ENCODE assay signal across 8 cellular contexts in the genomic region with DNA sequence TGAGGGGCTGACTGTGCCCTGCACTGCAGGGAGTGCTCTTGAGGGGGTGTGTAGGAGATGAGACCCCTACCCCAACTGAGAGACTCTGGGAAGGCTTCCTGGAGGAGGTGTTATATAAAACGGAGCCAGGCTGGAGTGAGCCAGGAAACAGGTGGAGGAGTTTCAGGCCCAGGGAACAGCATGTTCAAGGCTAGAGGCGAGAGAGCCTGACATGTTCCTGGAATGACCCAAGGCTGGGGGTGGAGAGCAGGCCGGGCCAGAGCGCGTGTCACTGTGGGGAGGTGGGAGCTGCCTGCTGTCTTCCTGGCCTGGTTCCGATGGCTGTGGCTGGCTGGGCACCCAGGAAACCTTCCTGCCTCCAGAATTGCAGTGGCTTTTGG. TPM values are rescaled to one million over a fixed set of nuclear protein-coding genes. Genes with fewer than 3 reads are reported as not detected.
DNase-seq lines count a peak whose midpoint lies in the region; ATAC-seq and TF ChIP-seq lines count a peak whose summit lies in the region.

No MANE protein-coding gene starts in this region.

- no peaks in the 10 kb centered on the region for H3K9me3 ChIP-seq in PC-9 (ENCODE audit: insufficient read depth, low read depth)
- H3K9me3 ChIP-seq in endocrine pancreas (ENCODE audit: control insufficient read depth, low read length) = no peaks in the 10 kb centered on the region
- H3K9me3 ChIP-seq in mesodermal cell (ENCODE audit: control insufficient read depth, low read length) = no peaks in the 10 kb centered on the region
- H3K9me3 ChIP-seq in thymus (ENCODE audit: control insufficient read depth) = no peaks in the 10 kb centered on the region

- no peak for ATAC-seq in GM18907 (IDR thresholded peaks at IDR 0.05; ENCODE audit: unreplicated experiment)
- no peak for ATAC-seq in HG03442 (IDR thresholded peaks at IDR 0.05; ENCODE audit: unreplicated experiment)
- ATAC-seq in GM21528 (IDR thresholded peaks at IDR 0.05; ENCODE audit: low FRiP score, unreplicated experiment) = no peak

- H3K9me2 ChIP-seq in PC-9 (ENCODE audit: insufficient read depth) = no peaks in the 10 kb centered on the region

- 84 to 94% methylated on average over 2 to 6 of the region's 6 CpGs for WGBS in mesodermal cell (ENCODE audit: insufficient coverage in 2 of 2), 2 experiments
- WGBS in thymus = 90% methylated on average over 6 of the region's 6 CpGs

- H3K36me3 ChIP-seq in PC-9 (ENCODE audit: low read depth) (no peaks in the 10 kb centered on the region), endocrine pancreas (ENCODE audit: control insufficient read depth, insufficient read depth, low read length) (no peaks in the 10 kb centered on the region), mesodermal cell (ENCODE audit: control insufficient read depth, insufficient read depth, low read length) (no peaks in the 10 kb centered on the region), thymus (ENCODE audit: control insufficient read depth, insufficient read depth) (no peaks in the 10 kb centered on the region)

- H3K4me1 ChIP-seq in PC-9 (replicated peaks; ENCODE audit: insufficient read depth) (peaks cover 56% of the 10 kb centered on the region), endocrine pancreas (ENCODE audit: control insufficient read depth, insufficient read depth, low read length) (no peaks in the 10 kb centered on the region), mesodermal cell (ENCODE audit: control insufficient read depth, insufficient read depth, low read length, poor library complexity, severe bottlenecking) (peaks cover 32% of the 10 kb centered on the region), thymus (ENCODE audit: control insufficient read depth, insufficient read depth, low read length) (no peaks in the 10 kb centered on the region)

- H3K27me3 Mint-ChIP-seq in immature natural killer cell (ENCODE audit: low read depth in 3 of 3) = peaks cover 0 to 10% (median 7%) of the 10 kb centered on the region in 3 donors

- H3K27ac ChIP-seq in PC-9 = peak overlapping the region; percentile 46; the same call in 1 of the 2 replicates
- peak overlapping the region; percentile 29 for H3K27ac ChIP-seq in mesodermal cell (ENCODE audit: low read depth, low read length, severe bottlenecking)
- peak overlapping the region; percentile 25 for H3K27ac ChIP-seq in thymus (ENCODE audit: low read depth)

- no peak overlapping the region for H3K4me2 ChIP-seq in PC-9

- H4K20me1 ChIP-seq in PC-9 (ENCODE audit: insufficient read depth) = peaks cover 11% of the 10 kb centered on the region

- peak overlapping the region; percentile 16 for H3K9ac ChIP-seq in endocrine pancreas (ENCODE audit: control insufficient read depth, insufficient read depth, low read length)

- H3F3A ChIP-seq in PC-9 (ENCODE audit: insufficient read depth, low read depth) = peaks cover 40% of the 10 kb centered on the region

- intact Hi-C loops in PC-9 (cut with micrococcal nuclease; ENCODE audit: unreplicated experiment) = no loop called here

- no peak overlapping the region for H2AFZ ChIP-seq in PC-9

- no peak overlapping the region for H3K4me3 Mint-ChIP-seq in immature natural killer cell

- POLR2A ChIA-PET in PC-9 (lab: Charles Lee; ENCODE audit: unreplicated experiment) = no interaction called here

- peaks cover 90% of the 10 kb centered on the region for H3K79me2 ChIP-seq in PC-9 (ENCODE audit: low read depth)

- no TSS peak for BruUV-seq in PC-9 (replicated peaks; lab: Mats Ljungman, UMichigan)

- CTCF ChIA-PET in PC-9 (lab: Charles Lee) = no interaction called here

- H3K4me1 Mint-ChIP-seq in immature natural killer cell = peaks cover 9 to 31% of the 10 kb centered on the region in 2 donors

- DNase-seq in PC-9 = no peak
- DNase-seq in immature natural killer cell = no peak

- no peaks in the 10 kb centered on the region for H3K9me3 Mint-ChIP-seq in immature natural killer cell

- H3K4me3 ChIP-seq in PC-9 = no peak overlapping the region
- no peak overlapping the region for H3K4me3 ChIP-seq in endocrine pancreas (ENCODE audit: control insufficient read depth, insufficient read depth, low read length)
- H3K4me3 ChIP-seq in mesodermal cell (ENCODE audit: extremely low read depth, insufficient read depth, low read length, poor library complexity, severe bottlenecking) = no peak overlapping the region
- H3K4me3 ChIP-seq in thymus (ENCODE audit: low read length) = no peak overlapping the region

- TF ChIP-seq CTCF in PC-9 (conservative IDR thresholded peaks at IDR 0.05) = no peak

- no peaks in the 10 kb centered on the region for H3K36me3 Mint-ChIP-seq in immature natural killer cell

- peak overlapping the region in 2 of 6 donors; percentile 6 to 74 for H3K27ac Mint-ChIP-seq in immature natural killer cell

- H3K27me3 ChIP-seq in PC-9 (ENCODE audit: insufficient read depth, low read depth) (no peaks in the 10 kb centered on the region), endocrine pancreas (ENCODE audit: control insufficient read depth, insufficient read depth, low read length) (no peaks in the 10 kb centered on the region), thymus (ENCODE audit: control insufficient read depth, insufficient read depth) (no peaks in the 10 kb centered on the region)

RNA-seq across cellular contexts. Expression of a gene that starts 48.7 kb away (rescaled TPM):
- total RNA-seq in PC-9 (2021) = 116 and 146 TPM in 2 replicates
- 33.6 TPM for polyA plus RNA-seq in mesodermal cell (2013, experiment 1 of 2)
- polyA plus RNA-seq in mesodermal cell (2013, experiment 2 of 2) = 30.1 TPM
- polyA plus RNA-seq in thymus (20.4 TPM), immature natural killer cell (1 to 10 TPM; 1.0 to 4.4 (median 1.9) TPM)
